In the genomic region with DNA sequence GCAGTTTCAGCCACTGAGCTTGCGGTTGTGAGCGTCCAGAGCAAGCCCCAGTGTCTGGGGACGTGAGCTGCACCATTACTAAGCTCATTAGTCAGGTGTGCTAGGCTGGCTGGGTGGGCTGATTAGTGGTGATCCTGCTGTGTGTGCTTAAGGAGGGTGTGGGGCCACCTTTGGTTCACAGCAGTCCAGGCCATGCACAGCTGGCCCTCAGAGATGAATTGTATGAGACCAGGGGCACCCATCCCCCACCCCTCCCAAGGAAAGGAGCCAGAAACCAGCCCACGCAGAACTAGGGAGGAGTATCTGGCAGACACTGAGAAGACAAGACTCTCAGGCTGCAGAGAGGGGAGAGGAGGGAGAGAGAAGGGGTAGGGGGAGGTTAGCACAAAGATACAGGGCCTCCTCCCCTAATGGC, we compare ENCODE assay signal across 19 cellular contexts. TPM values are rescaled to one million over a fixed set of nuclear protein-coding genes. Genes with fewer than 3 reads are reported as not detected.
DNase-seq lines count a peak whose midpoint lies in the region; ATAC-seq and FAIRE-seq lines count a peak whose summit lies in the region.
"Had no signal": no experiment of that assay in that cellular context is flagged by ENCODE, and none has a peak within 500 bp of the region (broad histone marks: within the 10 kb centered on the region; RNA-seq: fewer than 3 reads in every experiment).

No MANE protein-coding gene starts in this region.

- no peaks in the 10 kb centered on the region for H3K27me3 ChIP-seq in layer of hippocampus (ENCODE audit: control insufficient read depth, insufficient read depth, low read length)

- peak; percentile 21 for ATAC-seq in sciatic nerve
- ATAC-seq in HG03280 (IDR thresholded peaks at IDR 0.05; ENCODE audit: unreplicated experiment): no peak
- ATAC-seq: HCT116, HepG2, T-cell had no signal

- peak overlapping the region; percentile 92 for H3K27ac ChIP-seq in layer of hippocampus (ENCODE audit: low read depth, low read length)

- no peak for FAIRE-seq in urothelium cell line (lab: Jason Lieb, UNC)
- FAIRE-seq: colon, frontal cortex, HepG2 had no signal

- DNase-seq in HUDEP-2 (lab: John Stamatoyannopoulos, UW; ENCODE audit: unreplicated experiment in 76 of 76) (peak in 41 of 76 experiments; percentile 11 to 79 (median 33)), amniotic epithelial cell (ENCODE audit: low read depth) (peak; percentile 81), sciatic nerve (ENCODE audit: low spot score) (no peak), NCI-H187 treated with DMSO at 0.1 percent for 48 hours (lab: John Stamatoyannopoulos, UW) (no peak), germinal center (ENCODE audit: low spot score) (no peak), urothelium cell line (ENCODE audit: low spot score) (no peak)
- DNase-seq: activated B cell treated with CpG ODN at 0.5 μM for 24 hours; activated gamma-delta T cell; DMS153; mammary epithelial cell; NCI-H748 treated with DMSO at 0.1 percent for 48 hours; stimulated activated CD4-positive, alpha-beta T cell treated with anti-CD3 and anti-CD28 coated beads, Interleukin-4, amount 100 ng/mL, for 4 hours; T-cell had no signal

- intact Hi-C loops in sciatic nerve (cut with DNase I): loop anchor here (10.0 kb wide), 1 partner anchor 252 kb away; no protein-coding TSS in a partner anchor

RNA-seq across cellular contexts. Expression of gene TYRO3, which starts 3.8 kb away (rescaled TPM):
- total RNA-seq in sciatic nerve: 36.9 TPM

RNA-seq across cellular contexts. Expression of gene RPAP1, which starts 18.7 kb away (rescaled TPM):
- 30.0 TPM for total RNA-seq in sciatic nerve

RNA-seq across cellular contexts. Expression of gene LTK, which starts 49.2 kb away (rescaled TPM):
- 1.1 TPM for total RNA-seq in sciatic nerve
- total RNA-seq: frontal cortex, HepG2, mammary epithelial cell had no signal

Comparison
In these comparisons a context has a peak if more than half of its experiments do, and no peak if none do; other contexts are left out.
1. DNase-seq: peak in HUDEP-2 (41 of 76) and amniotic epithelial cell (single experiment); none in sciatic nerve (single experiment), NCI-H187 treated with DMSO at 0.1 percent for 48 hours (single experiment), germinal center (single experiment) and urothelium cell line (single experiment).